Comparison of ENCODE assay signal across 8 cellular contexts in the genomic region with DNA sequence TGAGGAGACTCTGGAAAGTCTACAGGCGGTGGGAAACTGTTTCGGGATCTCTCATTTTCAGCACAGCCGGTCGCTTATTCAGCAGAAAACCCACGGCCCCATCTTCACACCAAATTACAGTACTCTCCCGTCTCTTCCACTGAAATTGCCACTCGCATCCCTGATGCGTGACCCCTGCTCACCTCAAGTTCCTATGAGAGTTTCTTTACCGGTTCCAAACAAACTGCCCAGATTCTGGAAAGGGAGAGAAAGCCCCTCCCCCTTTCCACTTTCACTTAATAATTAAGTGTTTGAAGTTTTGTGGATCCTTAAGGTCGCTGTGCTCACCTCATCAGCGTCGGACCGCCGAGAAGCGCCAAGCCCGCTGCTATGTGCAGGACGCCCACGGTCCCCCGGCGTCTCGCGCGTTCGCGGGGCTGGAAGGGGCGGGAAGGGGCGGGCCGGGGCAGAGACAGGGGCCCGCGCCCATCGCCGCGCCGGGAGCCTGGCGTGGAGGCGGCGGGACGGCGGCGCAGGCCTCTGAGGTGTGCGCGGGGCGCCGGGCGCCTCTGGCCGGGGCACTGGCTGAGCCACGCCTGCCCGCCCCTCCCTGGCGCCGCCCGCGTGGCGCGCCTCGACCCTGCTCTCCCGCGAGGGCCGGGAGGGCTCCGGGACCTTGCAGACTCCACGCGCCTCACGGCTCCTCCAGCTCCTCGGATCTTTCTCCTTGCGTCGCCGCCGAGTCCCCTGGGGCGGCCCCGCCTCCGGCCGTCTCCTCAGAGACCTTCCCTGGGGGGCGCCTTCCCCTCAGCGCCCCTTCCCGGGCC. TPM values are rescaled to one million over a fixed set of nuclear protein-coding genes. Genes with fewer than 3 reads are reported as not detected.
DNase-seq lines count a peak whose midpoint lies in the region; ATAC-seq, FAIRE-seq and TF ChIP-seq lines count a peak whose summit lies in the region.

GPR156 (minus strand) TSS at position 521 of the 806 bp plus-strand sequence. CDS start 41,124 bp downstream, outside the sequence.

- TF ChIP-seq CTCF in kidney (IDR thresholded peaks at IDR 0.05; ENCODE audit: borderline replicate concordance, extremely low read depth, insufficient read depth) (no peak), thoracic aorta (IDR thresholded peaks at IDR 0.05) (no peak)

- H3K27ac Mint-ChIP-seq in activated naive CD4-positive, alpha-beta T cell treated with anti-CD3 and anti-CD28 coated beads for 36 hours = no peak within 1 kb of the TSS

- no peaks in the 10 kb centered on the region for H3K9me3 Mint-ChIP-seq in activated naive CD4-positive, alpha-beta T cell treated with anti-CD3 and anti-CD28 coated beads for 36 hours

- peak within 1 kb of the TSS; percentile 28 for H3K4me3 Mint-ChIP-seq in activated naive CD4-positive, alpha-beta T cell treated with anti-CD3 and anti-CD28 coated beads for 36 hours

- peak within 1 kb of the TSS; percentile 68 to 73 for H3K4me3 ChIP-seq in kidney (ENCODE audit: low read length in 2 of 2)
- H3K4me3 ChIP-seq in thoracic aorta = peak within 1 kb of the TSS; percentile 76

- no peaks in the 10 kb centered on the region for H3K36me3 ChIP-seq in kidney (ENCODE audit: control insufficient read depth in 1 of 2, insufficient read depth in 2 of 2, low read length in 2 of 2)
- H3K36me3 ChIP-seq in thoracic aorta = no peaks in the 10 kb centered on the region

- no peaks in the 10 kb centered on the region for H3K9me3 ChIP-seq in kidney (ENCODE audit: control insufficient read depth in 1 of 2, low read length in 2 of 2)
- no peaks in the 10 kb centered on the region for H3K9me3 ChIP-seq in thoracic aorta

- intact Hi-C loops in activated naive CD4-positive, alpha-beta T cell treated with anti-CD3 and anti-CD28 coated beads for 36 hours (cut with micrococcal nuclease) = no loop called here
- intact Hi-C loops in kidney (cut with DNase I) = no loop called here

- no peak for DNase-seq in activated naive CD4-positive, alpha-beta T cell treated with anti-CD3 and anti-CD28 coated beads for 36 hours
- no peak for DNase-seq in activated naive CD4-positive, alpha-beta T cell (lab: John Stamatoyannopoulos, UW)
- DNase-seq in astrocyte of the hippocampus (ENCODE audit: low read depth, low spot score) (peak; percentile 73), kidney (no peak), thoracic aorta (ENCODE audit: low spot score) (no peak), NCI-H1048 (lab: John Stamatoyannopoulos, UW) (no peak)

- H3K4me1 ChIP-seq in kidney (ENCODE audit: control insufficient read depth in 1 of 2, insufficient read depth in 1 of 2, low read depth in 1 of 2, low read length in 2 of 2) (peaks cover 0 to 4% of the 10 kb centered on the region in 2 donors), thoracic aorta (ENCODE audit: control insufficient read depth in 1 of 2, low read depth in 2 of 2) (peaks cover 2 to 4% of the 10 kb centered on the region in 2 donors)

- FAIRE-seq in kidney (lab: Jason Lieb, UNC) = no peak

- ATAC-seq in thoracic aorta (ENCODE audit: insufficient number of reproducible peaks, low FRiP score, low read depth) = no peak
- no peak for ATAC-seq in HG02840 (IDR thresholded peaks at IDR 0.05; ENCODE audit: low FRiP score, unreplicated experiment)
- no peak for ATAC-seq in GM21423 (IDR thresholded peaks at IDR 0.05; ENCODE audit: unreplicated experiment)

- H3K27ac ChIP-seq in kidney (ENCODE audit: low read depth in 2 of 2, low read length in 2 of 2) (no peak within 1 kb of the TSS), thoracic aorta (no peak within 1 kb of the TSS)

- H3K36me3 Mint-ChIP-seq in activated naive CD4-positive, alpha-beta T cell treated with anti-CD3 and anti-CD28 coated beads for 36 hours (ENCODE audit: low read depth) = no peaks in the 10 kb centered on the region

- CTCF ChIA-PET in activated naive CD4-positive, alpha-beta T cell treated with anti-CD3 and anti-CD28 coated beads for 36 hours (lab: Charles Lee) = no interaction called here

- peaks cover 59% of the 10 kb centered on the region for H3K27me3 Mint-ChIP-seq in activated naive CD4-positive, alpha-beta T cell treated with anti-CD3 and anti-CD28 coated beads for 36 hours (ENCODE audit: low read depth)

- H3K9ac ChIP-seq in kidney (ENCODE audit: low read length in 2 of 2) = no peak within 1 kb of the TSS

- no peaks in the 10 kb centered on the region for H3K27me3 ChIP-seq in thoracic aorta (replicated peaks; ENCODE audit: insufficient read depth)

- H3K4me1 Mint-ChIP-seq in activated naive CD4-positive, alpha-beta T cell treated with anti-CD3 and anti-CD28 coated beads for 36 hours (ENCODE audit: low read depth) = peaks cover 7% of the 10 kb centered on the region

RNA-seq across cellular contexts. Expression of gene GPR156, which starts in this region (rescaled TPM):
- not detected for total RNA-seq in activated naive CD4-positive, alpha-beta T cell treated with anti-CD3 and anti-CD28 coated beads for 36 hours
- 0.50 TPM for total RNA-seq in kidney
- polyA plus RNA-seq in kidney (ENCODE audit: insufficient read depth, low read depth, low replicate concordance) = 0.17 TPM
- total RNA-seq in thoracic aorta = under 1 TPM; 0.27 to 0.35 TPM
